ENCODE assay signal across 11 cellular contexts in genomic region chr1:52674497-52675384, GRCh38. TPM values are rescaled to one million over a fixed set of nuclear protein-coding genes. Genes with fewer than 3 reads are reported as not detected.
A peak's percentile ranks its signal among the peaks of the same experiment; 100 is the strongest.
DNase-seq lines count a peak whose midpoint lies in the region; ATAC-seq, FAIRE-seq and TF ChIP-seq lines count a peak whose summit lies in the region.
"Had no signal": no experiment of that assay in that cellular context is flagged by ENCODE, and none has a peak within 500 bp of the region (broad histone marks: within the 10 kb centered on the region; RNA-seq: fewer than 3 reads in every experiment).

No MANE protein-coding gene starts in this region.

- H3K27me3 ChIP-seq in DND-41 (ENCODE audit: insufficient read depth, low read length, poor library complexity), result no peaks in the 10 kb centered on the region
- H3K27me3 ChIP-seq in MG63, result no peaks in the 10 kb centered on the region
- H3K27me3 ChIP-seq: suprapubic skin had no signal

- H3K27ac Mint-ChIP-seq in activated T-helper 17 cell treated with anti-CD3 and anti-CD28 coated beads, Interleukin-2, amount 50 U/mL, for 72 hours, result peak overlapping the region; percentile 83
- H3K27ac Mint-ChIP-seq: activated naive CD4-positive, alpha-beta T cell treated with anti-CD3 and anti-CD28 coated beads for 36 hours had no signal

- H3K36me3 ChIP-seq in DND-41 (ENCODE audit: insufficient read depth, low read length) (no peaks in the 10 kb centered on the region), MG63 (no peaks in the 10 kb centered on the region), mesodermal cell (ENCODE audit: control insufficient read depth, insufficient read depth, low read length) (no peaks in the 10 kb centered on the region)
- H3K36me3 ChIP-seq: suprapubic skin had no signal

- TF ChIP-seq CTCF in DND-41 (IDR thresholded peaks at IDR 0.05; ENCODE audit: borderline replicate concordance, extremely low read depth, low read length, poor library complexity, severe bottlenecking) (no peak), coronary artery (IDR thresholded peaks at IDR 0.05) (no peak)

- ATAC-seq in DND-41 (ENCODE audit: insufficient read depth, low read depth), result peak; percentile 89
- no peak for ATAC-seq in activated T-helper 17 cell treated with anti-CD3 and anti-CD28 coated beads, Interleukin-2, amount 50 U/mL, for 72 hours (replicated peaks)
- ATAC-seq in GM19023 (IDR thresholded peaks at IDR 0.05; ENCODE audit: unreplicated experiment), result no peak

- H3K27ac ChIP-seq in DND-41 (ENCODE audit: low read length) (peak overlapping the region; percentile 25; the same call in 1 of the 2 replicates), mesodermal cell (ENCODE audit: low read depth, low read length, severe bottlenecking) (peak overlapping the region; percentile 91), coronary artery (no peak overlapping the region)
- H3K27ac ChIP-seq: suprapubic skin had no signal

- no peak for TF ChIP-seq POLR2A in GM12891 (IDR thresholded peaks at IDR 0.05; ENCODE audit: low read depth, low read length)

- H2AFZ ChIP-seq in DND-41 (ENCODE audit: low read depth, low read length), result peak overlapping the region; percentile 21

- no peak overlapping the region for H3K4me2 ChIP-seq in DND-41 (ENCODE audit: insufficient read depth, low read length)

- H3K79me2 ChIP-seq in DND-41 (ENCODE audit: insufficient read depth, low read length), result no peaks in the 10 kb centered on the region

- FAIRE-seq in GM12891 (lab: Jason Lieb, UNC), result no peak

- H3K9ac ChIP-seq in DND-41 (ENCODE audit: low read depth, low read length), result no peak overlapping the region

- WGBS in mesodermal cell (ENCODE audit: insufficient coverage in 2 of 2), 2 experiments, result 45 to 67% methylated on average over 3 to 4 of the region's 6 CpGs

- no peaks in the 10 kb centered on the region for H3K9me3 Mint-ChIP-seq in activated T-helper 17 cell treated with anti-CD3 and anti-CD28 coated beads, Interleukin-2, amount 50 U/mL, for 72 hours
- H3K9me3 Mint-ChIP-seq: activated naive CD4-positive, alpha-beta T cell treated with anti-CD3 and anti-CD28 coated beads for 36 hours had no signal

- H3K4me1 ChIP-seq in DND-41 (ENCODE audit: insufficient read depth, low read length), result peaks cover 13% of the 10 kb centered on the region
- H3K4me1 ChIP-seq in mesodermal cell (ENCODE audit: control insufficient read depth, insufficient read depth, low read length, poor library complexity, severe bottlenecking), result peaks cover 28% of the 10 kb centered on the region
- H3K4me1 ChIP-seq: suprapubic skin had no signal

- H3K9me3 ChIP-seq in DND-41 (ENCODE audit: insufficient read depth, low read length, severe bottlenecking) (no peaks in the 10 kb centered on the region), MG63 (no peaks in the 10 kb centered on the region), mesodermal cell (ENCODE audit: control insufficient read depth, low read length) (no peaks in the 10 kb centered on the region)
- H3K9me3 ChIP-seq: suprapubic skin had no signal

- no peaks in the 10 kb centered on the region for H4K20me1 ChIP-seq in DND-41 (ENCODE audit: insufficient read depth, low read length)

- H3K4me3 Mint-ChIP-seq in activated T-helper 17 cell treated with anti-CD3 and anti-CD28 coated beads, Interleukin-2, amount 50 U/mL, for 72 hours, result no peak overlapping the region
- H3K4me3 Mint-ChIP-seq: activated naive CD4-positive, alpha-beta T cell treated with anti-CD3 and anti-CD28 coated beads for 36 hours had no signal

- no peaks in the 10 kb centered on the region for H3K4me1 Mint-ChIP-seq in activated T-helper 17 cell treated with anti-CD3 and anti-CD28 coated beads, Interleukin-2, amount 50 U/mL, for 72 hours

- no peaks in the 10 kb centered on the region for H3K27me3 Mint-ChIP-seq in activated T-helper 17 cell treated with anti-CD3 and anti-CD28 coated beads, Interleukin-2, amount 50 U/mL, for 72 hours

- H3K4me3 ChIP-seq in DND-41 (ENCODE audit: low read depth in 1 of 2, low read length in 2 of 2) (no peak overlapping the region), MG63 (no peak overlapping the region), mesodermal cell (ENCODE audit: extremely low read depth, insufficient read depth, low read length, poor library complexity, severe bottlenecking) (no peak overlapping the region), coronary artery (no peak overlapping the region)
- H3K4me3 ChIP-seq: suprapubic skin had no signal

- H3K36me3 Mint-ChIP-seq in activated T-helper 17 cell treated with anti-CD3 and anti-CD28 coated beads, Interleukin-2, amount 50 U/mL, for 72 hours (ENCODE audit: low read depth), result peaks cover 6% of the 10 kb centered on the region

- intact Hi-C loops in head of caudate nucleus (cut with DNase I), result no loop called here

- peak; percentile 39 for DNase-seq in DND-41
- peak; percentile 19 for DNase-seq in MG63
- DNase-seq in GM12891 (ENCODE audit: insufficient read length, low spot score), result no peak
- no peak for DNase-seq in coronary artery (ENCODE audit: low spot score)
- no peak for DNase-seq in head of caudate nucleus
- DNase-seq: activated naive CD4-positive, alpha-beta T cell treated with anti-CD3 and anti-CD28 coated beads for 36 hours; NCI-H1417 had no signal

TF ChIP-seq in GM12891, 5 proteins besides CTCF, POLR2A, EP300 and RAD21:
- no peak for TF ChIP-seq POU2F2 (IDR thresholded peaks at IDR 0.05; ENCODE audit: low read depth, low read length)
- TF ChIP-seq PAX5 (IDR thresholded peaks at IDR 0.05; ENCODE audit: insufficient read depth, low read length, severe bottlenecking), result no peak
- no peak for TF ChIP-seq POLR2AphosphoS5 (IDR thresholded peaks at IDR 0.05; ENCODE audit: low read depth, low read length)
- TF ChIP-seq SPI1 (IDR thresholded peaks at IDR 0.05; ENCODE audit: low read depth, low read length), result no peak

RNA-seq across cellular contexts. Expression of gene COA7, which starts 23.4 kb away (rescaled TPM):
- 16.9 and 37.1 TPM in 2 replicates for total RNA-seq in MG63 (2014; rRNA removed; shearing (Covaris generic); ENCODE audit: low replicate concordance)
- total RNA-seq in activated T-helper 17 cell treated with anti-CD3 and anti-CD28 coated beads, Interleukin-2, amount 50 U/mL, for 72 hours, result 10 to 100 TPM; 13.7 to 32.8 TPM
- polyA plus RNA-seq in mesodermal cell (2013, experiment 1 of 2), result 7.9 TPM
- 7.5 TPM for polyA plus RNA-seq in mesodermal cell (2013, experiment 2 of 2)
- polyA plus RNA-seq in GM12891 (2012; ENCODE audit: low read depth, missing spikeins), result 7.6 TPM

RNA-seq across cellular contexts. Expression of gene SHISAL2A, which starts 41.8 kb away (rescaled TPM):
- total RNA-seq in MG63 (2014; rRNA removed; shearing (Covaris generic); ENCODE audit: low replicate concordance), result not detected in 2 replicates
- total RNA-seq in activated T-helper 17 cell treated with anti-CD3 and anti-CD28 coated beads, Interleukin-2, amount 50 U/mL, for 72 hours, result 1 to 10 TPM; 7.1 to 8.9 TPM
- polyA plus RNA-seq in mesodermal cell (2013, experiment 1 of 2), result 0.74 TPM
- polyA plus RNA-seq in mesodermal cell (2013, experiment 2 of 2), result 0.25 TPM
- polyA plus RNA-seq in GM12891 (2012; ENCODE audit: low read depth, missing spikeins), result 0.86 TPM
- total RNA-seq: suprapubic skin had no signal

RNA-seq across cellular contexts. Expression of gene ZYG11B, which starts 51.5 kb away (rescaled TPM):
- 9.9 and 15.8 TPM in 2 replicates for total RNA-seq in MG63 (2014; rRNA removed; shearing (Covaris generic); ENCODE audit: low replicate concordance)
- total RNA-seq in activated T-helper 17 cell treated with anti-CD3 and anti-CD28 coated beads, Interleukin-2, amount 50 U/mL, for 72 hours, result 10 to 100 TPM; 10.0 to 12.7 TPM
- polyA plus RNA-seq in mesodermal cell (2013, experiment 1 of 2), result 17.4 TPM
- 18.5 TPM for polyA plus RNA-seq in mesodermal cell (2013, experiment 2 of 2)
- polyA plus RNA-seq in GM12891 (2012; ENCODE audit: low read depth, missing spikeins), result 1.7 TPM

Comparison
In these comparisons a context has a peak if more than half of its experiments do, and no peak if none do; other contexts are left out.
1. DNase-seq: peak in DND-41 (single experiment) and MG63 (single experiment); none in GM12891 (single experiment), coronary artery (single experiment) and head of caudate nucleus (0 of 42).
2. H3K27ac ChIP-seq: peak in DND-41 (single experiment) and mesodermal cell (single experiment); none in coronary artery (0 of 2).